Comparison of ENCODE assay signal across 9 cellular contexts in genomic region chr1:159005676-159006075, GRCh38. TPM values are rescaled to one million over a fixed set of nuclear protein-coding genes. Genes with fewer than 3 reads are reported as not detected.
DNase-seq lines count a peak whose midpoint lies in the region; ATAC-seq and TF ChIP-seq lines count a peak whose summit lies in the region.
"Had no signal": no experiment of that assay in that cellular context is flagged by ENCODE, and none has a peak within 500 bp of the region (broad histone marks: within the 10 kb centered on the region; RNA-seq: fewer than 3 reads in every experiment).

No MANE protein-coding gene starts in this region.

- H3F3A ChIP-seq in GM23338 (replicated peaks; ENCODE audit: low read depth), result 0 out of 2 replicates have a peak, but pooled peaks cover 3% of the 10 kb centered on the region

- H4K20me1 ChIP-seq in GM23338 (replicated peaks; ENCODE audit: insufficient read depth), result no peaks in the 10 kb centered on the region; the same call in 1 of the 2 replicates
- H4K20me1 ChIP-seq in hepatocyte (ENCODE audit: insufficient read depth, poor library complexity, severe bottlenecking), result no peaks in the 10 kb centered on the region

- no peaks in the 10 kb centered on the region for H3K36me3 Mint-ChIP-seq in GM23338 (ENCODE audit: low read depth)

- H3K4me1 ChIP-seq in GM23338 (ENCODE audit: insufficient read depth) (peaks cover 39% of the 10 kb centered on the region), hepatocyte (ENCODE audit: insufficient read depth) (peaks cover 35% of the 10 kb centered on the region), skeletal muscle tissue (ENCODE audit: control insufficient read depth in 3 of 3, insufficient read depth in 3 of 3, low read length in 3 of 3) (peaks cover 5 to 12% (median 7%) of the 10 kb centered on the region in 3 donors)

- peaks cover 56% of the 10 kb centered on the region for H3K27me3 ChIP-seq in GM23338 (ENCODE audit: insufficient read depth)
- H3K27me3 ChIP-seq in WERI-Rb-1 (ENCODE audit: insufficient read depth, low read depth, severe bottlenecking), result peaks cover 93% of the 10 kb centered on the region
- H3K27me3 ChIP-seq in hepatocyte, result no peaks in the 10 kb centered on the region
- H3K27me3 ChIP-seq in skeletal muscle tissue (ENCODE audit: control insufficient read depth in 3 of 3, insufficient read depth in 3 of 3, low read length in 3 of 3), result no peaks in the 10 kb centered on the region

- peak overlapping the region; percentile 68 for H3K4me3 Mint-ChIP-seq in GM23338

- H3K27ac Mint-ChIP-seq in GM23338, result no peak overlapping the region

- TF ChIP-seq CTCF in GM23338 (conservative IDR thresholded peaks at IDR 0.05; ENCODE audit: low read depth in 2 of 2), result no peak; a peak in 1 of 4 replicates
- TF ChIP-seq CTCF in WERI-Rb-1 (IDR thresholded peaks at IDR 0.05; ENCODE audit: low read depth, low read length), result no peak
- no peak for TF ChIP-seq CTCF in hepatocyte (IDR thresholded peaks at IDR 0.05; ENCODE audit: poor library complexity)

- H3K79me2 ChIP-seq in GM23338 (replicated peaks; ENCODE audit: insufficient read depth) (no peaks in the 10 kb centered on the region), hepatocyte (peaks cover 5% of the 10 kb centered on the region)

- H3K4me1 Mint-ChIP-seq in GM23338, result peaks cover 43% of the 10 kb centered on the region

- peak overlapping the region in 1 of 3 donors; percentile 21 for H3K9ac ChIP-seq in skeletal muscle tissue (ENCODE audit: low read depth in 1 of 3, low read length in 3 of 3)

- 14% methylated on average over 6 of the region's 6 CpGs for WGBS in hepatocyte (ENCODE audit: low lambda C conversion rate, missing lambda C conversion rate)

- no peaks in the 10 kb centered on the region for H3K9me2 ChIP-seq in GM23338 (ENCODE audit: insufficient read depth)
- H3K9me2 ChIP-seq in hepatocyte (replicated peaks; ENCODE audit: insufficient read depth), result no peaks in the 10 kb centered on the region

- ATAC-seq in GM23338 (peak; percentile 85), GM21717 (IDR thresholded peaks at IDR 0.05; ENCODE audit: unreplicated experiment) (no peak), GM18517 (IDR thresholded peaks at IDR 0.05; ENCODE audit: unreplicated experiment) (no peak), GM18498 (IDR thresholded peaks at IDR 0.05; ENCODE audit: unreplicated experiment) (no peak)

- H3K9me3 Mint-ChIP-seq in GM23338, result no peaks in the 10 kb centered on the region

- H2AFZ ChIP-seq in GM23338, result peak overlapping the region; percentile 0; the same call in 1 of the 2 replicates
- peak overlapping the region; percentile 35 for H2AFZ ChIP-seq in hepatocyte

- H3K36me3 ChIP-seq in GM23338 (ENCODE audit: insufficient read depth) (no peaks in the 10 kb centered on the region), WERI-Rb-1 (no peaks in the 10 kb centered on the region), hepatocyte (replicated peaks; ENCODE audit: insufficient read depth, low read depth) (no peaks in the 10 kb centered on the region), skeletal muscle tissue (ENCODE audit: control insufficient read depth in 3 of 3, insufficient read depth in 3 of 3, low read length in 3 of 3) (no peaks in the 10 kb centered on the region)

- H3K4me3 ChIP-seq in GM23338 (peak overlapping the region; percentile 47), WERI-Rb-1 (ENCODE audit: low read depth, low read length) (no peak overlapping the region), hepatocyte (no peak overlapping the region), skeletal muscle tissue (ENCODE audit: low read length in 3 of 3) (peak overlapping the region in 1 of 3 donors; percentile 25)

- DNase-seq in GM23338 (ENCODE audit: low spot score), result peak; percentile 53
- peak; percentile 30 for DNase-seq in WERI-Rb-1
- no peak for DNase-seq in hepatocyte (ENCODE audit: low spot score)
- no peak for DNase-seq in EL
- DNase-seq: kidney had no signal

- H3K9me3 ChIP-seq in WERI-Rb-1 (ENCODE audit: severe bottlenecking), result peaks cover 9% of the 10 kb centered on the region
- no peaks in the 10 kb centered on the region for H3K9me3 ChIP-seq in hepatocyte (ENCODE audit: low read depth)
- no peaks in the 10 kb centered on the region for H3K9me3 ChIP-seq in skeletal muscle tissue (ENCODE audit: control insufficient read depth in 3 of 3, low read length in 3 of 3)

- no peak overlapping the region for H3K27ac ChIP-seq in GM23338 (ENCODE audit: low read depth)
- no peak overlapping the region for H3K27ac ChIP-seq in WERI-Rb-1
- H3K27ac ChIP-seq in hepatocyte, result peak overlapping the region; percentile 85
- peak overlapping the region; percentile 78 for H3K27ac ChIP-seq in skeletal muscle tissue (ENCODE audit: low read depth, low read length)

- peaks cover 28% of the 10 kb centered on the region for H3K27me3 Mint-ChIP-seq in GM23338 (ENCODE audit: insufficient read depth, low read depth, poor library complexity)

- H3K4me2 ChIP-seq in GM23338, result peak overlapping the region; percentile 75
- peak overlapping the region; percentile 65 for H3K4me2 ChIP-seq in hepatocyte

TF ChIP-seq in GM23338, 12 proteins besides CTCF, POLR2A, EP300 and RAD21 (continues in another document):
- TF ChIP-seq ZNF114 (CRISPR knock-in tag; IDR thresholded peaks at IDR 0.05) (no peak), NANOG (IDR thresholded peaks at IDR 0.05; ENCODE audit: borderline replicate concordance) (no peak), CREB1 (CRISPR knock-in tag; IDR thresholded peaks at IDR 0.05; ENCODE audit: low read depth) (no peak), JUNB (IDR thresholded peaks at IDR 0.05; ENCODE audit: unreplicated experiment) (no peak), POLR2AphosphoS5 (IDR thresholded peaks at IDR 0.05; ENCODE audit: low read depth) (no peak), ZNF462 (CRISPR knock-in tag; IDR thresholded peaks at IDR 0.05) (no peak)

RNA-seq across cellular contexts. Expression of gene IFI16, which starts 4.0 kb away (rescaled TPM):
- total RNA-seq in GM23338 (2014; rRNA removed; shearing (Covaris generic)), result 0.31 TPM in 1 of 2 replicates, not detected in the other
- polyA plus RNA-seq in GM23338 (2016; fragmentation: Nextera tagmentation; extraction: Ambion mirVana), result 1.3 and 2.1 TPM in 2 replicates
- total RNA-seq in hepatocyte, result 22.2 and 25.1 TPM in 2 replicates
- 31.8 and 35.6 TPM in 2 replicates for polyA plus RNA-seq in hepatocyte
- 16.2 TPM for total RNA-seq in skeletal muscle tissue

Comparison
In these comparisons a context has a peak if more than half of its experiments do, and no peak if none do; other contexts are left out.
1. DNase-seq: peak in GM23338 (single experiment) and WERI-Rb-1 (single experiment); none in hepatocyte (single experiment) and EL (single experiment).
2. H3K27ac ChIP-seq: peak in hepatocyte (single experiment) and skeletal muscle tissue (single experiment); none in GM23338 (single experiment) and WERI-Rb-1 (single experiment).
3. RNA of gene IFI16, which starts 4.0 kb away (total RNA-seq): 22.2 to 25.1 TPM in hepatocyte and 16.2 TPM in skeletal muscle tissue (single experiment); 0.31 TPM in GM23338; every median in the first group is over 10 times any median in the second.